Comparison of ENCODE assay signal across 8 cellular contexts in the genomic region with DNA sequence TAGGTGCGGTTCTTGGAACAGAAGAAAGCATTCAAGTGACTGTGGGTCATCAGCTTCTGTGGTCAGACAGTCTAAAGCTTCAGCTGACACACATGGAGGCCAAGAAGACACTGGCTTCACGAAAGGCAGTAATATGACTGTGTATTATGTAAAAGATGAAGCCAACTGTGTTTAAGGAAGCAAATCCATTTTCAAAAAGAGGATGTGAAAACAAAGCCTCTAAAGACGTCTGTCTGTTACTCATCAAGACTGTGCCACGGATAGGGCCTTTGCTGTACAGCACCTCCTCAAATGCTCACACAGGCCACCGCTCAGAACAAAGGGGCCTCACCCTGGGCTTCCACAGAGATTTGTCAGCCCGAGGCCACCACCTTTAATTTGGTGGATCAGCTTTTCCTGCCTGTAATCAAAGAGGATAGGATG. TPM values are rescaled to one million over a fixed set of nuclear protein-coding genes. Genes with fewer than 3 reads are reported as not detected.
DNase-seq lines count a peak whose midpoint lies in the region; ATAC-seq, FAIRE-seq and TF ChIP-seq lines count a peak whose summit lies in the region.

No MANE protein-coding gene starts in this region.

- H3K9me2 ChIP-seq in OCI-LY1 (ENCODE audit: low read depth, low read length), result no peaks in the 10 kb centered on the region

- no peak for FAIRE-seq in pancreas (lab: Jason Lieb, UNC)

- H3K9me3 ChIP-seq in OCI-LY1 (ENCODE audit: low read length) (no peaks in the 10 kb centered on the region), pancreas (no peaks in the 10 kb centered on the region)

- no peak for TF ChIP-seq CTCF in OCI-LY1 (IDR thresholded peaks at IDR 0.05; ENCODE audit: low read length)
- TF ChIP-seq CTCF in pancreas (IDR thresholded peaks at IDR 0.05), result no peak

- WGBS in pancreas, 2 donors, result 76 to 85% methylated on average over 6 of the region's 6 CpGs

- no peaks in the 10 kb centered on the region for H3K36me3 Mint-ChIP-seq in activated T-cell treated with anti-CD3 and anti-CD28 coated beads, Interleukin-2, amount 50 U/mL, for 24 hours (ENCODE audit: low read depth)
- H3K36me3 Mint-ChIP-seq in activated T-helper 2 cell treated with anti-CD3 and anti-CD28 coated beads, Interferon-gamma antibody, Interleukin-2, Interleukin-4, amounts not matched to agents 10 μg/mL and 5 μg/mL and 100 μg/mL, durations not matched to agents 14 hours and 24 hours and 36 hours (ENCODE audit: low read depth), result no peaks in the 10 kb centered on the region

- peak overlapping the region; percentile 21 for H3K4me3 ChIP-seq in OCI-LY1 (ENCODE audit: low read depth, low read length, poor library complexity, severe bottlenecking)
- no peak overlapping the region for H3K4me3 ChIP-seq in pancreas

- 0 out of 2 replicates have a peak, but pooled peaks cover 3% of the 10 kb centered on the region for H3F3A ChIP-seq in OCI-LY1 (ENCODE audit: insufficient read depth, low read length)

- no peaks in the 10 kb centered on the region for H3K9me3 Mint-ChIP-seq in activated T-cell treated with anti-CD3 and anti-CD28 coated beads, Interleukin-2, amount 50 U/mL, for 24 hours
- no peaks in the 10 kb centered on the region for H3K9me3 Mint-ChIP-seq in activated T-helper 2 cell treated with anti-CD3 and anti-CD28 coated beads, Interferon-gamma antibody, Interleukin-2, Interleukin-4, amounts not matched to agents 10 μg/mL and 5 μg/mL and 100 μg/mL, durations not matched to agents 14 hours and 24 hours and 36 hours

- peaks cover 3% of the 10 kb centered on the region for H3K4me1 Mint-ChIP-seq in activated T-cell treated with anti-CD3 and anti-CD28 coated beads, Interleukin-2, amount 50 U/mL, for 24 hours (ENCODE audit: low read depth)
- peaks cover under 1% of the 10 kb centered on the region for H3K4me1 Mint-ChIP-seq in activated T-helper 2 cell treated with anti-CD3 and anti-CD28 coated beads, Interferon-gamma antibody, Interleukin-2, Interleukin-4, amounts not matched to agents 10 μg/mL and 5 μg/mL and 100 μg/mL, durations not matched to agents 14 hours and 24 hours and 36 hours (ENCODE audit: low read depth)

- intact Hi-C loops in pancreas (cut with DNase I), result no loop called here
- intact Hi-C loops in activated T-helper 2 cell treated with anti-CD3 and anti-CD28 coated beads, Interferon-gamma antibody, Interleukin-2, Interleukin-4, amounts not matched to agents 10 μg/mL and 5 μg/mL and 100 μg/mL, durations not matched to agents 14 hours and 24 hours and 36 hours (cut with micrococcal nuclease), result no loop called here

- H3K4me1 ChIP-seq in OCI-LY1 (ENCODE audit: insufficient read depth, low read length, severe bottlenecking), result peaks cover 59% of the 10 kb centered on the region
- no peaks in the 10 kb centered on the region for H3K4me1 ChIP-seq in pancreas

- no peaks in the 10 kb centered on the region for H3K79me2 ChIP-seq in OCI-LY1 (ENCODE audit: insufficient read depth, low read length)

- peak overlapping the region; percentile 57; the same call in 1 of the 2 replicates for H3K9ac ChIP-seq in OCI-LY1 (ENCODE audit: low read length)

- DNase-seq in pancreas, result peak in 1 of 6 donors; percentile 41
- no peak for DNase-seq in DMS153 (lab: John Stamatoyannopoulos, UW)
- DNase-seq in activated T-cell treated with anti-CD3 and anti-CD28 coated beads, Interleukin-2, amount 50 U/mL, for 24 hours, result no peak
- no peak for DNase-seq in NCI-H2196 (lab: John Stamatoyannopoulos, UW; ENCODE audit: unreplicated experiment)
- no peak for DNase-seq in activated T-helper 2 cell treated with anti-CD3 and anti-CD28 coated beads, Interferon-gamma antibody, Interleukin-2, Interleukin-4, amounts not matched to agents 10 μg/mL and 5 μg/mL and 100 μg/mL, durations not matched to agents 14 hours and 24 hours and 36 hours (ENCODE audit: low spot score)

- H3K36me3 ChIP-seq in OCI-LY1 (ENCODE audit: insufficient read depth, low read length) (no peaks in the 10 kb centered on the region), pancreas (no peaks in the 10 kb centered on the region)

- ATAC-seq in GM18909 (IDR thresholded peaks at IDR 0.05; ENCODE audit: poor library complexity, unreplicated experiment) (peak; percentile 95), HG02870 (IDR thresholded peaks at IDR 0.05; ENCODE audit: unreplicated experiment) (peak; percentile 87), pancreas (peak in 3 of 4 donors; percentile 25 to 81 (median 76))

- H3K27ac Mint-ChIP-seq in activated T-cell treated with anti-CD3 and anti-CD28 coated beads, Interleukin-2, amount 50 U/mL, for 24 hours, result no peak overlapping the region
- no peak overlapping the region for H3K27ac Mint-ChIP-seq in activated T-helper 2 cell treated with anti-CD3 and anti-CD28 coated beads, Interferon-gamma antibody, Interleukin-2, Interleukin-4, amounts not matched to agents 10 μg/mL and 5 μg/mL and 100 μg/mL, durations not matched to agents 14 hours and 24 hours and 36 hours

- H3K27me3 Mint-ChIP-seq in activated T-cell treated with anti-CD3 and anti-CD28 coated beads, Interleukin-2, amount 50 U/mL, for 24 hours, result peaks cover 37% of the 10 kb centered on the region
- H3K27me3 Mint-ChIP-seq in activated T-helper 2 cell treated with anti-CD3 and anti-CD28 coated beads, Interferon-gamma antibody, Interleukin-2, Interleukin-4, amounts not matched to agents 10 μg/mL and 5 μg/mL and 100 μg/mL, durations not matched to agents 14 hours and 24 hours and 36 hours (ENCODE audit: low read depth), result peaks cover 11% of the 10 kb centered on the region

- H3K27ac ChIP-seq in OCI-LY1 (ENCODE audit: low read depth, low read length, poor library complexity, severe bottlenecking) (peak overlapping the region; percentile 98), pancreas (no peak overlapping the region)

- peak overlapping the region; percentile 70; the same call in 1 of the 2 replicates for H2AFZ ChIP-seq in OCI-LY1 (ENCODE audit: low read length)

- H3K4me3 Mint-ChIP-seq in activated T-cell treated with anti-CD3 and anti-CD28 coated beads, Interleukin-2, amount 50 U/mL, for 24 hours, result no peak overlapping the region
- H3K4me3 Mint-ChIP-seq in activated T-helper 2 cell treated with anti-CD3 and anti-CD28 coated beads, Interferon-gamma antibody, Interleukin-2, Interleukin-4, amounts not matched to agents 10 μg/mL and 5 μg/mL and 100 μg/mL, durations not matched to agents 14 hours and 24 hours and 36 hours (ENCODE audit: low read depth), result no peak overlapping the region

- H4K20me1 ChIP-seq in OCI-LY1 (ENCODE audit: insufficient read depth, low read length), result no peaks in the 10 kb centered on the region

- H3K27me3 ChIP-seq in OCI-LY1 (ENCODE audit: insufficient read depth, low read length), result no peaks in the 10 kb centered on the region
- H3K27me3 ChIP-seq in pancreas, result no peaks in the 10 kb centered on the region

- peak overlapping the region; percentile 57 for H3K4me2 ChIP-seq in OCI-LY1 (ENCODE audit: low read length)

RNA-seq across cellular contexts. Expression of a gene that starts 21.1 kb away (rescaled TPM):
- total RNA-seq in pancreas, result 10 to 100 TPM; 14.8 to 30.5 (median 19.9) TPM
- 10 to 100 TPM; 20.3 to 25.2 TPM for polyA plus RNA-seq in pancreas
- 0.09 and 0.27 TPM in 2 replicates for total RNA-seq in activated T-helper 2 cell treated with anti-CD3 and anti-CD28 coated beads, Interferon-gamma antibody, Interleukin-2, Interleukin-4, amounts not matched to agents 10 μg/mL and 5 μg/mL and 100 μg/mL, durations not matched to agents 14 hours and 24 hours and 36 hours

Comparison
In these comparisons a context has a peak if more than half of its experiments do, and no peak if none do; other contexts are left out.
1. RNA of a gene that starts 21.1 kb away (total RNA-seq): 14.8 to 30.5 TPM in pancreas; 0.09 to 0.27 TPM in activated T-helper 2 cell treated with anti-CD3 and anti-CD28 coated beads, Interferon-gamma antibody, Interleukin-2, Interleukin-4, amounts not matched to agents 10 μg/mL and 5 μg/mL and 100 μg/mL, durations not matched to agents 14 hours and 24 hours and 36 hours; every median in the first group is over 10 times any median in the second.
2. Peak in every context shown above with its lines, with median percentiles within 50 percentile points of each other: ATAC-seq.